9 cellular contexts compared by ENCODE assay signal in the genomic region with DNA sequence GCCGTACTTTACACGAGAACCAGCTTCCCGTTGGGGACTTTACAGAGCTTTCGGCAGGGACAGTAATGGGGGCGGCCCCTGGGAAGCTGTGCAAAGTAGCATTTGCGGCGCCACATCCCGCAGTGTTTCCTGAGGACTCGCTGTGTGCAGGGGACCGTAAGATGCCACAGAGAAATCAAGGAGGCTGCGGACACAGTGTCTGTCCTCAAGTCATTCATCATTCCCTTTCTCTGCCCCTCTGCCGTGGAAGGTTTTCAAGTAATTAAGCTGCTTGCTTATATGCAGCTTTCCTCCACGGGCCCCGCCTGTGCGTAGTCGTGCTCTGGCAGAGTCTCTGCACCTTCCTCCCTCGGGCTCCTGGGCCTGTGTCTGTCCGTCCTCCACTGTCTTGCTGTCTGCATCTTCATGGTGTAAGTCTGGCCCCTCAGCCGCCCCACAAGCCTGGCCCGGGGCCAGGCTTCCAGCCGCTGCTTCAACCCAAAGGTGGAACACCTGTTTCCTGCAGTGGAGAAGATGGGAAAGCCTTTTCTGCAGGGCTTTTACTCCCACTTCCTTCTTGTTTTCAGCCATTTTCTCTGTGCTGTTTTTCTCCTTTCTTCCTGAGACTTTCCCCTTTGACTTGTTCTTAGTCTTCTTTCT.
DNase-seq lines count a peak whose midpoint lies in the region; ATAC-seq and TF ChIP-seq lines count a peak whose summit lies in the region.
"Had no signal": no experiment of that assay in that cellular context is flagged by ENCODE, and none has a peak within 500 bp of the region (broad histone marks: within the 10 kb centered on the region; RNA-seq: fewer than 3 reads in every experiment).

No MANE protein-coding gene starts in this region.

- no peak overlapping the region for H3K4ac ChIP-seq in neuronal stem cell (ENCODE audit: low read length)

- H3K23ac ChIP-seq in neuronal stem cell (ENCODE audit: low read depth, low read length, poor library complexity) = peak overlapping the region; percentile 34

- H2AFZ ChIP-seq in DND-41 (ENCODE audit: low read depth, low read length) (peak overlapping the region; percentile 57), Karpas-422 (ENCODE audit: low read length) (no peak overlapping the region), neuronal stem cell (ENCODE audit: low read length) (no peak overlapping the region)

- H3K4me3 Mint-ChIP-seq in activated CD8-positive, alpha-beta T cell treated with anti-CD3 and anti-CD28 coated beads for 36 hours = peak overlapping the region; percentile 68
- no peak overlapping the region for H3K4me3 Mint-ChIP-seq in mesothelial cell of epicardium

- CTCF ChIA-PET in activated CD8-positive, alpha-beta T cell treated with anti-CD3 and anti-CD28 coated beads for 36 hours (lab: Charles Lee) = interaction anchor here (0.8 to 4.2 kb wide), 10 partner anchors 9 to 348 kb away, joined by 3 to 25 read pairs (median 4); no protein-coding TSS in a partner anchor

- WGBS in neuronal stem cell (ENCODE audit: extremely low coverage in 2 of 2, insufficient read length in 2 of 2, insufficient replicate concordance in 1 of 2), 2 donors = no CpG with 5 or more reads among the region's 21 CpGs

- intact Hi-C loops in activated CD8-positive, alpha-beta T cell treated with anti-CD3 and anti-CD28 coated beads for 36 hours (cut with micrococcal nuclease) = no loop called here

- no peaks in the 10 kb centered on the region for H3K9me3 Mint-ChIP-seq in activated CD8-positive, alpha-beta T cell treated with anti-CD3 and anti-CD28 coated beads for 36 hours
- H3K9me3 Mint-ChIP-seq in mesothelial cell of epicardium = no peaks in the 10 kb centered on the region

- H3K4me3 ChIP-seq in DND-41 (ENCODE audit: low read depth in 1 of 2, low read length in 2 of 2) (no peak overlapping the region; a peak in 1 of 4 replicates), Karpas-422 (ENCODE audit: low read length) (no peak overlapping the region), neuronal stem cell (ENCODE audit: low read length in 2 of 2) (no peak overlapping the region), H7 (ENCODE audit: insufficient read depth, low read depth, low read length) (no peak overlapping the region)

- H2BK12ac ChIP-seq in neuronal stem cell (ENCODE audit: low read length) = no peak overlapping the region

- ATAC-seq in DND-41 (ENCODE audit: insufficient read depth, low read depth) (peak; percentile 69), HG03432 (IDR thresholded peaks at IDR 0.05; ENCODE audit: unreplicated experiment) (no peak)
- ATAC-seq in activated CD8-positive, alpha-beta T cell treated with anti-CD3 and anti-CD28 coated beads for 36 hours = peak; percentile 79

- no peak overlapping the region for H4K91ac ChIP-seq in neuronal stem cell (ENCODE audit: low read depth, low read length, poor library complexity)

- H4K20me1 ChIP-seq in DND-41 (ENCODE audit: insufficient read depth, low read length) = no peaks in the 10 kb centered on the region
- H4K20me1 ChIP-seq in Karpas-422 (ENCODE audit: insufficient read depth, low read depth, low read length) = no peaks in the 10 kb centered on the region

- TF ChIP-seq CTCF in DND-41 (IDR thresholded peaks at IDR 0.05; ENCODE audit: borderline replicate concordance, extremely low read depth, low read length, poor library complexity, severe bottlenecking) = no peak
- no peak for TF ChIP-seq CTCF in activated CD8-positive, alpha-beta T cell treated with anti-CD3 and anti-CD28 coated beads for 36 hours (IDR thresholded peaks at IDR 0.05)
- no peak for TF ChIP-seq CTCF in mesothelial cell of epicardium (IDR thresholded peaks at IDR 0.05; ENCODE audit: unreplicated experiment)

- no peaks in the 10 kb centered on the region for H3K79me1 ChIP-seq in neuronal stem cell (ENCODE audit: low read depth, low read length)

- peak overlapping the region; percentile 95 for H3K27ac Mint-ChIP-seq in activated CD8-positive, alpha-beta T cell treated with anti-CD3 and anti-CD28 coated beads for 36 hours
- no peak overlapping the region for H3K27ac Mint-ChIP-seq in mesothelial cell of epicardium

- no peaks in the 10 kb centered on the region for H3K9me3 ChIP-seq in DND-41 (ENCODE audit: insufficient read depth, low read length, severe bottlenecking)
- H3K9me3 ChIP-seq in Karpas-422 (ENCODE audit: low read length) = no peaks in the 10 kb centered on the region
- no peaks in the 10 kb centered on the region for H3K9me3 ChIP-seq in neuronal stem cell (replicated peaks in 1 of 2; ENCODE audit: control insufficient read depth in 2 of 2, insufficient read depth in 1 of 2, low read depth in 1 of 2, low read length in 2 of 2)

- H3K4me1 Mint-ChIP-seq in activated CD8-positive, alpha-beta T cell treated with anti-CD3 and anti-CD28 coated beads for 36 hours (ENCODE audit: low read depth) = peaks cover 72% of the 10 kb centered on the region
- H3K4me1 Mint-ChIP-seq in mesothelial cell of epicardium = peaks cover 7% of the 10 kb centered on the region

- H3K18ac ChIP-seq in neuronal stem cell (ENCODE audit: low read length) = peak overlapping the region; percentile 27

- H2AK5ac ChIP-seq in neuronal stem cell (ENCODE audit: low read depth, low read length) = no peak overlapping the region

- H3K27me3 ChIP-seq in DND-41 (ENCODE audit: insufficient read depth, low read length, poor library complexity) (no peaks in the 10 kb centered on the region), Karpas-422 (ENCODE audit: low read length) (no peaks in the 10 kb centered on the region), neuronal stem cell (ENCODE audit: control insufficient read depth in 3 of 3, insufficient read depth in 3 of 3, low read depth in 1 of 3, low read length in 3 of 3) (no peaks in the 10 kb centered on the region), H7 (ENCODE audit: control insufficient read depth, insufficient read depth, low read length) (no peaks in the 10 kb centered on the region)

- H4K8ac ChIP-seq in neuronal stem cell (ENCODE audit: low read depth, low read length) = no peak overlapping the region

- H2BK5ac ChIP-seq in neuronal stem cell (ENCODE audit: low read length) = no peak overlapping the region

- H3K79me2 ChIP-seq in DND-41 (ENCODE audit: insufficient read depth, low read length) = peaks cover 44% of the 10 kb centered on the region
- H3K79me2 ChIP-seq in Karpas-422 (ENCODE audit: low read length) = peaks cover 17% of the 10 kb centered on the region

- H3K4me1 ChIP-seq in DND-41 (ENCODE audit: insufficient read depth, low read length) (peaks cover 65% of the 10 kb centered on the region), Karpas-422 (ENCODE audit: low read length) (peaks cover 53% of the 10 kb centered on the region), neuronal stem cell (ENCODE audit: control insufficient read depth in 2 of 2, insufficient read depth in 1 of 2, low read depth in 1 of 2, low read length in 2 of 2) (peaks cover 0 to 2% of the 10 kb centered on the region in 2 donors)

- no peak overlapping the region for H2BK15ac ChIP-seq in neuronal stem cell (ENCODE audit: low read length)

- peak overlapping the region; percentile 36 for H3K9ac ChIP-seq in DND-41 (ENCODE audit: low read depth, low read length)
- peak overlapping the region; percentile 45 for H3K9ac ChIP-seq in Karpas-422 (ENCODE audit: low read length)
- H3K9ac ChIP-seq in neuronal stem cell (ENCODE audit: low read depth, low read length, poor library complexity) = no peak overlapping the region

- H3K36me3 ChIP-seq in DND-41 (ENCODE audit: insufficient read depth, low read length) (peaks cover 49% of the 10 kb centered on the region), Karpas-422 (ENCODE audit: insufficient read depth, low read length) (no peaks in the 10 kb centered on the region), neuronal stem cell (replicated peaks in 1 of 2; ENCODE audit: control insufficient read depth in 2 of 2, insufficient read depth in 2 of 2, low read length in 2 of 2) (peaks cover 0 to 5% of the 10 kb centered on the region in 2 donors), H7 (replicated peaks; ENCODE audit: control insufficient read depth, insufficient read depth, low read length) (no peaks in the 10 kb centered on the region; the same call in 1 of the 2 replicates)

- POLR2A ChIA-PET in activated CD8-positive, alpha-beta T cell treated with anti-CD3 and anti-CD28 coated beads for 36 hours (lab: Charles Lee) = interaction anchor here (0.7 to 2.6 kb wide), 10 partner anchors 9 to 118 kb away, joined by 3 to 16 read pairs (median 4); no protein-coding TSS in a partner anchor

- peak overlapping the region; percentile 40 for H3K4me2 ChIP-seq in DND-41 (ENCODE audit: insufficient read depth, low read length)
- peak overlapping the region; percentile 16 for H3K4me2 ChIP-seq in Karpas-422 (ENCODE audit: low read depth, low read length, poor library complexity, severe bottlenecking)
- no peak overlapping the region for H3K4me2 ChIP-seq in neuronal stem cell (ENCODE audit: insufficient read depth, low read length, poor library complexity, severe bottlenecking)

- H3K27me3 Mint-ChIP-seq in activated CD8-positive, alpha-beta T cell treated with anti-CD3 and anti-CD28 coated beads for 36 hours = no peaks in the 10 kb centered on the region
- H3K27me3 Mint-ChIP-seq in mesothelial cell of epicardium (ENCODE audit: low read depth) = no peaks in the 10 kb centered on the region

- H2BK120ac ChIP-seq in neuronal stem cell (ENCODE audit: low read depth, low read length) = no peak overlapping the region

- H3K36me3 Mint-ChIP-seq in activated CD8-positive, alpha-beta T cell treated with anti-CD3 and anti-CD28 coated beads for 36 hours (ENCODE audit: low read depth) = peaks cover 45% of the 10 kb centered on the region
- peaks cover 12% of the 10 kb centered on the region for H3K36me3 Mint-ChIP-seq in mesothelial cell of epicardium

- no peaks in the 10 kb centered on the region for H3K9me2 ChIP-seq in Karpas-422 (replicated peaks; ENCODE audit: insufficient read depth, low read length)

- peak overlapping the region; percentile 93 for H3K27ac ChIP-seq in DND-41 (ENCODE audit: low read length)
- peak overlapping the region; percentile 79 for H3K27ac ChIP-seq in Karpas-422 (ENCODE audit: low read length)
- H3K27ac ChIP-seq in neuronal stem cell (replicated peaks; ENCODE audit: low read length) = no peak overlapping the region

- peak; percentile 51 for DNase-seq in DND-41
- DNase-seq in Karpas-422 = no peak
- peak; percentile 71 for DNase-seq in activated CD8-positive, alpha-beta T cell treated with anti-CD3 and anti-CD28 coated beads for 36 hours
- DNase-seq in neuronal stem cell (ENCODE audit: low spot score) = no peak
- no peak for DNase-seq in hippocampal formation (lab: John Stamatoyannopoulos, UW)
- no peak for DNase-seq in mesothelial cell of epicardium (ENCODE audit: low spot score in 2 of 2, unreplicated experiment in 2 of 2)
- no peak for DNase-seq in H7
- DNase-seq: mesenchymal stem cell had no signal

- no peak overlapping the region for H3K14ac ChIP-seq in neuronal stem cell (ENCODE audit: low read length)

Comparison
In these comparisons a context has a peak if more than half of its experiments do, and no peak if none do; other contexts are left out.
1. DNase-seq: peak in DND-41 (single experiment) and activated CD8-positive, alpha-beta T cell treated with anti-CD3 and anti-CD28 coated beads for 36 hours (single experiment); none in Karpas-422 (single experiment), neuronal stem cell (single experiment), hippocampal formation (0 of 2), mesothelial cell of epicardium (0 of 2) and H7 (single experiment).